17 cellular contexts compared by ENCODE assay signal in the genomic region with DNA sequence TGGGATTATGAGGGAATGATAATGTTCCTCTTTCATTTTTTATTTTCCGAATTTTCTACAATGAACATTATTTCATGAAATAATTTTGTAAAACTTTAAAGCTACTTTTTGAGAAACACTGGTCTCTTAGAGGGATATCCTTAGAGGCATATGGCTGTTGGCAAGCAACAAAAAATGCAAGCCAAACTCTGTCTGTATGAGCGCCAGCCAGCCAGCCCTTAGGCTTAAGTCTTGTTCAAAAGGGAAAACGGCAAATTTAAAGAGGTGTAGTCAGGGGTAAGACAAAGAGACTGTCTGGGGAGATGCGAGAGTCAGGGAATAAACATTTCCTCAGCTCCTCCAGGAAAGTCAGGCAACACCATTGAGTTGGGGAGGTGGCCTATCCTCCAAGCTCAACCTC. TPM values are rescaled to one million over a fixed set of nuclear protein-coding genes. Genes with fewer than 3 reads are reported as not detected.
A peak's percentile ranks its signal among the peaks of the same experiment; 100 is the strongest.
DNase-seq lines count a peak whose midpoint lies in the region; ATAC-seq and TF ChIP-seq lines count a peak whose summit lies in the region.
"Had no signal": no experiment of that assay in that cellular context is flagged by ENCODE, and none has a peak within 500 bp of the region (broad histone marks: within the 10 kb centered on the region; RNA-seq: fewer than 3 reads in every experiment).

No MANE protein-coding gene starts in this region.

- H3K36me3 ChIP-seq in breast epithelium (no peaks in the 10 kb centered on the region), stomach (peaks cover 41 to 100% (median 93%) of the 10 kb centered on the region in 4 donors), sigmoid colon (peaks cover 12 to 95% (median 32%) of the 10 kb centered on the region in 4 donors), spleen (peaks cover 7 to 100% (median 94%) of the 10 kb centered on the region in 6 donors)

- H3K4me3 ChIP-seq in breast epithelium: no peak overlapping the region
- no peak overlapping the region for H3K4me3 ChIP-seq in stomach
- no peak overlapping the region for H3K4me3 ChIP-seq in sigmoid colon
- no peak overlapping the region for H3K4me3 ChIP-seq in spleen
- H3K4me3 ChIP-seq: BLaER1 treated with 17β-estradiol and CSF1 and Interleukin-3, amounts not matched to agents 10 nM and 100 nM had no signal

- H3K36me3 Mint-ChIP-seq in MCF 10A (ENCODE audit: insufficient read depth, unreplicated experiment) (peaks cover 76% of the 10 kb centered on the region), endothelial cell (ENCODE audit: low read depth, unreplicated experiment) (peaks cover 60% of the 10 kb centered on the region)

- H3K27me3 ChIP-seq in breast epithelium (no peaks in the 10 kb centered on the region), stomach (no peaks in the 10 kb centered on the region), sigmoid colon (no peaks in the 10 kb centered on the region), spleen (replicated peaks in 1 of 7) (no peaks in the 10 kb centered on the region)
- H3K27me3 ChIP-seq: BLaER1 treated with 17β-estradiol and CSF1 and Interleukin-3, amounts not matched to agents 10 nM and 100 nM had no signal

- H3K4me1 Mint-ChIP-seq in MCF 10A (ENCODE audit: insufficient read depth, unreplicated experiment): no peaks in the 10 kb centered on the region
- no peaks in the 10 kb centered on the region for H3K4me1 Mint-ChIP-seq in endothelial cell (ENCODE audit: unreplicated experiment)
- H3K4me1 Mint-ChIP-seq: activated naive CD8-positive, alpha-beta T cell treated with anti-CD3 and anti-CD28 coated beads, Interleukin-2, amount 50 U/mL, for 24 hours had no signal

- no peaks in the 10 kb centered on the region for H3K9me3 Mint-ChIP-seq in MCF 10A (ENCODE audit: unreplicated experiment)
- no peaks in the 10 kb centered on the region for H3K9me3 Mint-ChIP-seq in endothelial cell (ENCODE audit: unreplicated experiment)
- H3K9me3 Mint-ChIP-seq: activated naive CD8-positive, alpha-beta T cell treated with anti-CD3 and anti-CD28 coated beads, Interleukin-2, amount 50 U/mL, for 24 hours; activated T-helper 1 cell treated with anti-CD3 and anti-CD28 coated beads, Interleukin-12 subunit alpha, Interleukin-12 subunit beta, Interleukin-2, Interleukin-4 antibody, amounts not matched to agents 30 ng/mL and 10 ng/mL and 1 ng/mL, durations not matched to agents 14 hours and 24 hours and 36 hours had no signal

- TF ChIP-seq CTCF in breast epithelium (IDR thresholded peaks at IDR 0.05) (no peak), MCF 10A (IDR thresholded peaks at IDR 0.05; ENCODE audit: unreplicated experiment) (no peak), endothelial cell (IDR thresholded peaks at IDR 0.05; ENCODE audit: unreplicated experiment) (no peak), stomach (IDR thresholded peaks at IDR 0.05) (no peak), sigmoid colon (IDR thresholded peaks at IDR 0.05) (no peak), spleen (IDR thresholded peaks at IDR 0.05 in 8 of 11, conservative IDR thresholded peaks at IDR 0.05 in 3 of 11) (no peak)

- DNase-seq in breast epithelium (ENCODE audit: low spot score in 2 of 2): no peak
- no peak for DNase-seq in MCF 10A (ENCODE audit: unreplicated experiment)
- DNase-seq in endothelial cell (ENCODE audit: low spot score): no peak
- no peak for DNase-seq in left lobe of liver (ENCODE audit: low spot score)
- no peak for DNase-seq in stomach
- no peak for DNase-seq in sigmoid colon
- no peak for DNase-seq in spleen
- no peak for DNase-seq in NCI-H345 treated with DMSO at 0.1 percent for 48 hours (lab: John Stamatoyannopoulos, UW; ENCODE audit: unreplicated experiment)
- DNase-seq: activated naive CD8-positive, alpha-beta T cell treated with anti-CD3 and anti-CD28 coated beads, Interleukin-2, amount 50 U/mL, for 24 hours; dermis blood vessel endothelial cell; Karpas-422; NCI-H1930; stimulated activated CD8-positive, alpha-beta memory T cell treated with anti-CD3 and anti-CD28 coated beads, Interleukin-4, amount 100 ng/mL, for 48 hours; T-helper 9 cell had no signal

- H3K9me3 ChIP-seq in breast epithelium: no peaks in the 10 kb centered on the region
- H3K9me3 ChIP-seq in stomach: no peaks in the 10 kb centered on the region
- H3K9me3 ChIP-seq in sigmoid colon: no peaks in the 10 kb centered on the region
- H3K9me3 ChIP-seq in spleen: no peaks in the 10 kb centered on the region
- H3K9me3 ChIP-seq: BLaER1 treated with 17β-estradiol and CSF1 and Interleukin-3, amounts not matched to agents 10 nM and 100 nM had no signal

- no peak for TF ChIP-seq POLR2A in breast epithelium (IDR thresholded peaks at IDR 0.05)
- TF ChIP-seq POLR2A in stomach (IDR thresholded peaks at IDR 0.05): no peak
- TF ChIP-seq POLR2A in sigmoid colon (IDR thresholded peaks at IDR 0.05): no peak
- TF ChIP-seq POLR2A in spleen (IDR thresholded peaks at IDR 0.05): no peak

- BruUV-seq in MCF 10A (replicated peaks; lab: Mats Ljungman, UMichigan): no TSS peak

- intact Hi-C loops in breast epithelium (cut with DNase I; ENCODE audit: low total_unique reads) (no loop called here), MCF 10A (cut with micrococcal nuclease) (no loop called here), stomach (cut with DNase I; ENCODE audit: low total_unique reads) (no loop called here), sigmoid colon (cut with DNase I) (no loop called here), spleen (cut with DNase I; ENCODE audit: low total_unique reads) (no loop called here)

- CTCF ChIA-PET in MCF 10A (lab: Yijun Ruan, JAX): interaction anchor here (0.9 to 1.1 kb wide), 3 partner anchors 9 to 431 kb away, joined by 3 read pairs; no protein-coding TSS in a partner anchor

- H3K27ac ChIP-seq in breast epithelium (peak overlapping the region; percentile 27 to 40), stomach (peak overlapping the region in 4 of 5 donors; percentile 50 to 76 (median 61)), sigmoid colon (peak overlapping the region in 1 of 4 donors; percentile 27), spleen (no peak overlapping the region)
- H3K27ac ChIP-seq: BLaER1 treated with 17β-estradiol and CSF1 and Interleukin-3, amounts not matched to agents 10 nM and 100 nM had no signal

- H3K27me3 Mint-ChIP-seq in MCF 10A (ENCODE audit: insufficient read depth, unreplicated experiment): no peaks in the 10 kb centered on the region
- peaks cover 2% of the 10 kb centered on the region for H3K27me3 Mint-ChIP-seq in endothelial cell (ENCODE audit: unreplicated experiment)
- H3K27me3 Mint-ChIP-seq: activated naive CD8-positive, alpha-beta T cell treated with anti-CD3 and anti-CD28 coated beads, Interleukin-2, amount 50 U/mL, for 24 hours had no signal

- WGBS in stomach, 5 donors: 49 to 75% (median 61%) methylated on average over 4 of the region's 4 CpGs
- WGBS in sigmoid colon, 2 donors: 91 to 93% methylated on average over 4 of the region's 4 CpGs
- WGBS in spleen, 5 donors: 93 to 97% (median 94%) methylated on average over 4 of the region's 4 CpGs

- H3K4me3 Mint-ChIP-seq in MCF 10A (ENCODE audit: unreplicated experiment): no peak overlapping the region
- peak overlapping the region; percentile 43 for H3K4me3 Mint-ChIP-seq in endothelial cell (ENCODE audit: unreplicated experiment)
- H3K4me3 Mint-ChIP-seq: activated naive CD8-positive, alpha-beta T cell treated with anti-CD3 and anti-CD28 coated beads, Interleukin-2, amount 50 U/mL, for 24 hours; activated T-helper 1 cell treated with anti-CD3 and anti-CD28 coated beads, Interleukin-12 subunit alpha, Interleukin-12 subunit beta, Interleukin-2, Interleukin-4 antibody, amounts not matched to agents 30 ng/mL and 10 ng/mL and 1 ng/mL, durations not matched to agents 14 hours and 24 hours and 36 hours had no signal

- ATAC-seq in left lobe of liver: peak; percentile 1
- ATAC-seq: activated naive CD8-positive, alpha-beta T cell treated with anti-CD3 and anti-CD28 coated beads, Interleukin-2, amount 50 U/mL, for 24 hours; HCT116 had no signal

- TF ChIP-seq EP300 in stomach (IDR thresholded peaks at IDR 0.05) (no peak), sigmoid colon (IDR thresholded peaks at IDR 0.05) (no peak)

- POLR2A ChIA-PET in MCF 10A (lab: Yijun Ruan, JAX): interaction anchor here (0.5 to 1.8 kb wide), 3 partner anchors 92 to 178 kb away, joined by 3 to 4 read pairs (median 3); no protein-coding TSS in a partner anchor

- no peak overlapping the region for H3K27ac Mint-ChIP-seq in MCF 10A (ENCODE audit: low read depth, unreplicated experiment)
- H3K27ac Mint-ChIP-seq in endothelial cell (ENCODE audit: unreplicated experiment): peak overlapping the region; percentile 36
- H3K27ac Mint-ChIP-seq: activated naive CD8-positive, alpha-beta T cell treated with anti-CD3 and anti-CD28 coated beads, Interleukin-2, amount 50 U/mL, for 24 hours; activated T-helper 1 cell treated with anti-CD3 and anti-CD28 coated beads, Interleukin-12 subunit alpha, Interleukin-12 subunit beta, Interleukin-2, Interleukin-4 antibody, amounts not matched to agents 30 ng/mL and 10 ng/mL and 1 ng/mL, durations not matched to agents 14 hours and 24 hours and 36 hours had no signal

- H3K4me1 ChIP-seq in breast epithelium: peaks cover 0 to 17% of the 10 kb centered on the region in 2 donors
- peaks cover 41 to 66% (median 54%) of the 10 kb centered on the region in 4 donors for H3K4me1 ChIP-seq in stomach
- H3K4me1 ChIP-seq in sigmoid colon: peaks cover 0 to 9% (median 0%) of the 10 kb centered on the region in 4 donors
- no peaks in the 10 kb centered on the region for H3K4me1 ChIP-seq in spleen

RNA-seq across cellular contexts. Expression of gene ASCC2, which starts 22.5 kb away (rescaled TPM):
- total RNA-seq in breast epithelium (10 to 100 TPM; 37.0 to 60.3 (median 45.8) TPM), MCF 10A (2022) (63.2 and 70.7 TPM in 2 replicates), endothelial cell (ENCODE audit: unreplicated experiment) (85.5 TPM), left lobe of liver (46.9 TPM), stomach (100 to 1,000 TPM in 1 of 5 donors, 10 to 100 TPM in 4; 39.7 to 129 (median 80.5) TPM), sigmoid colon (10 to 100 TPM; 15.0 to 37.7 (median 20.5) TPM), spleen (10 to 100 TPM; 53.6 to 89.0 (median 68.6) TPM)
- polyA plus RNA-seq in stomach (10 to 100 TPM; 53.5 to 75.3 (median 59.3) TPM), sigmoid colon (10 to 100 TPM; 47.4 to 51.0 (median 48.0) TPM), spleen (10 to 100 TPM; 34.1 to 47.3 (median 43.0) TPM)

RNA-seq across cellular contexts. Expression of gene UQCR10, which starts 48.4 kb away (rescaled TPM):
- total RNA-seq in breast epithelium: 10 to 100 TPM; 61.2 to 74.1 (median 68.3) TPM
- 94.7 and 114 TPM in 2 replicates for total RNA-seq in MCF 10A (2022)
- total RNA-seq in endothelial cell (ENCODE audit: unreplicated experiment): 84.6 TPM
- total RNA-seq in left lobe of liver: 65.5 TPM
- total RNA-seq in stomach: 100 to 1,000 TPM in 1 of 5 donors, 10 to 100 TPM in 3, 1 to 10 TPM in 1; 2.0 to 136 (median 49.6) TPM
- 100 to 1,000 TPM; 248 to 307 (median 293) TPM for polyA plus RNA-seq in stomach
- total RNA-seq in sigmoid colon: 10 to 100 TPM; 37.9 to 84.5 (median 60.0) TPM
- polyA plus RNA-seq in sigmoid colon: 100 to 1,000 TPM; 241 to 555 (median 462) TPM
- total RNA-seq in spleen: 10 to 100 TPM; 32.8 to 60.4 (median 52.0) TPM
- 100 to 1,000 TPM; 130 to 174 (median 149) TPM for polyA plus RNA-seq in spleen

RNA-seq across cellular contexts. Expression of gene ZMAT5, which starts 48.8 kb away (rescaled TPM):
- total RNA-seq in breast epithelium (10 to 100 TPM; 22.5 to 26.2 (median 23.0) TPM), MCF 10A (2022) (19.0 and 25.6 TPM in 2 replicates), endothelial cell (ENCODE audit: unreplicated experiment) (20.2 TPM), left lobe of liver (11.1 TPM), stomach (10 to 100 TPM in 2 of 5 donors, 1 to 10 TPM in 2, under 1 TPM in 1; 0.58 to 19.0 (median 5.3) TPM), sigmoid colon (10 to 100 TPM; 24.6 to 33.7 (median 30.4) TPM), spleen (10 to 100 TPM; 15.1 to 26.8 (median 18.7) TPM)
- polyA plus RNA-seq in stomach (10 to 100 TPM; 30.3 to 37.9 (median 37.7) TPM), sigmoid colon (10 to 100 TPM; 13.2 to 16.1 (median 15.5) TPM), spleen (10 to 100 TPM; 20.7 to 27.0 (median 23.4) TPM)

Comparison
In these comparisons a context has a peak if more than half of its experiments do, and no peak if none do; other contexts are left out.
1. H3K27ac ChIP-seq: peak in breast epithelium (2 of 2) and stomach (4 of 5); none in spleen (0 of 8).